1 cellular context compared by ENCODE assay signal in the genomic region with DNA sequence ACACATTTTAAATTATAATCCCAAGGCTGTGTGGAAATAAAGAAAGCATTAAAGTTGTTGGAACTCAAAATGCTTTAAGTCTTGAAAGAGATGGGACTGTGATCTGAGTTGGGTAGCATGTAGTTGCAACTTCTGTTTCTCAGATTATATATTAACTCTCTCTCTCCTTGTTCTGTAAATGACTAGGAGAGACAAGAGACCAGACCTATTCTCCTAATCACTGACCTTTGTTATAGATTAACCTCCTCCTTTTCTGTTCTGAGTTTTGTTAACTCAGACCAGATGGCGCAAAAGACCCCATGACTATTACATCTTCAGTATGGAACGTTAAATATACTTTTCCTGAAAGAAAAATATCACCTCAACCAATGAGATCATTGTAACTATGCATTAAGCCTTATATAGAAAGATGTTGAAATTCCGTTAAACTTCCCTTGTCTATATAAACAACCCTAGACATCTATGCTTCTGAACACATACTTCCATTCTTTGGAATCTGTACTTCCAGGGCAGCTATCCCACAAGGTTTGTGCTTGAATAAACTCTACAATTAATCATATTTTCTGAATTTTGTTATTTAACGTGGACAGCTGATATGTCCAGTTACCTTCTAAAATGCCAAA.
TF ChIP-seq lines count a peak whose summit lies in the region.

No MANE protein-coding gene starts in this region.

TF ChIP-seq in HepG2, 621 proteins besides CTCF, POLR2A, EP300 and RAD21 (continued from another document and continues in another):
- TF ChIP-seq, protein P1, sequence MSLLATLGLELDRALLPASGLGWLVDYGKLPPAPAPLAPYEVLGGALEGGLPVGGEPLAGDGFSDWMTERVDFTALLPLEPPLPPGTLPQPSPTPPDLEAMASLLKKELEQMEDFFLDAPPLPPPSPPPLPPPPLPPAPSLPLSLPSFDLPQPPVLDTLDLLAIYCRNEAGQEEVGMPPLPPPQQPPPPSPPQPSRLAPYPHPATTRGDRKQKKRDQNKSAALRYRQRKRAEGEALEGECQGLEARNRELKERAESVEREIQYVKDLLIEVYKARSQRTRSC (CRISPR knock-in tag; IDR thresholded peaks at IDR 0.05; ENCODE audit: low read depth) = no peak
- TF ChIP-seq POLR2AphosphoS5 (IDR thresholded peaks at IDR 0.05; ENCODE audit: low read depth, low read length) (peak; percentile 77; the same call in 1 of the 2 replicates), ZNF331 (CRISPR knock-in tag; IDR thresholded peaks at IDR 0.05) (peak; percentile 56; the same call in 1 of the 2 replicates), TGIF2 (CRISPR knock-in tag; IDR thresholded peaks at IDR 0.05) (no peak), ZMYM4 (CRISPR knock-in tag; IDR thresholded peaks at IDR 0.05) (peak; percentile 94), NCOA1 (CRISPR knock-in tag; IDR thresholded peaks at IDR 0.05) (no peak), ZNF124 (CRISPR knock-in tag; IDR thresholded peaks at IDR 0.05) (peak; percentile 63), ELF3 (CRISPR knock-in tag; IDR thresholded peaks at IDR 0.05) (peak; percentile 85), TCF7 (IDR thresholded peaks at IDR 0.05; ENCODE audit: low read depth) (peak; percentile 81), ZNF816 (CRISPR knock-in tag; IDR thresholded peaks at IDR 0.05; ENCODE audit: borderline replicate concordance) (peak; percentile 77; the same call in 1 of the 2 replicates), ZNF234 (CRISPR knock-in tag; conservative IDR thresholded peaks at IDR 0.05) (no peak), ZNF841 (CRISPR knock-in tag; IDR thresholded peaks at IDR 0.05; ENCODE audit: borderline replicate concordance) (no peak), FOXO1 (CRISPR knock-in tag; IDR thresholded peaks at IDR 0.05) (peak; percentile 12; the same call in 1 of the 2 replicates), ZNF207 (IDR thresholded peaks at IDR 0.05; ENCODE audit: borderline replicate concordance) (no peak), ZFX (CRISPR knock-in tag; IDR thresholded peaks at IDR 0.05; ENCODE audit: low read depth) (no peak), SAFB2 (CRISPR knock-in tag; IDR thresholded peaks at IDR 0.05; ENCODE audit: borderline replicate concordance, low read depth) (no peak; the same call in 1 of the 2 replicates), ZNF672 (CRISPR knock-in tag; IDR thresholded peaks at IDR 0.05) (no peak), ZNF251 (CRISPR knock-in tag; IDR thresholded peaks at IDR 0.05) (no peak), RFXAP (CRISPR knock-in tag; IDR thresholded peaks at IDR 0.05; ENCODE audit: borderline replicate concordance) (peak; percentile 97; the same call in 1 of the 2 replicates)
- TF ChIP-seq, protein P2, sequence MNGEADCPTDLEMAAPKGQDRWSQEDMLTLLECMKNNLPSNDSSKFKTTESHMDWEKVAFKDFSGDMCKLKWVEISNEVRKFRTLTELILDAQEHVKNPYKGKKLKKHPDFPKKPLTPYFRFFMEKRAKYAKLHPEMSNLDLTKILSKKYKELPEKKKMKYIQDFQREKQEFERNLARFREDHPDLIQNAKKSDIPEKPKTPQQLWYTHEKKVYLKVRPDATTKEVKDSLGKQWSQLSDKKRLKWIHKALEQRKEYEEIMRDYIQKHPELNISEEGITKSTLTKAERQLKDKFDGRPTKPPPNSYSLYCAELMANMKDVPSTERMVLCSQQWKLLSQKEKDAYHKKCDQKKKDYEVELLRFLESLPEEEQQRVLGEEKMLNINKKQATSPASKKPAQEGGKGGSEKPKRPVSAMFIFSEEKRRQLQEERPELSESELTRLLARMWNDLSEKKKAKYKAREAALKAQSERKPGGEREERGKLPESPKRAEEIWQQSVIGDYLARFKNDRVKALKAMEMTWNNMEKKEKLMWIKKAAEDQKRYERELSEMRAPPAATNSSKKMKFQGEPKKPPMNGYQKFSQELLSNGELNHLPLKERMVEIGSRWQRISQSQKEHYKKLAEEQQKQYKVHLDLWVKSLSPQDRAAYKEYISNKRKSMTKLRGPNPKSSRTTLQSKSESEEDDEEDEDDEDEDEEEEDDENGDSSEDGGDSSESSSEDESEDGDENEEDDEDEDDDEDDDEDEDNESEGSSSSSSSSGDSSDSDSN (CRISPR knock-in tag; IDR thresholded peaks at IDR 0.05) = no peak
- TF ChIP-seq, protein P3, sequence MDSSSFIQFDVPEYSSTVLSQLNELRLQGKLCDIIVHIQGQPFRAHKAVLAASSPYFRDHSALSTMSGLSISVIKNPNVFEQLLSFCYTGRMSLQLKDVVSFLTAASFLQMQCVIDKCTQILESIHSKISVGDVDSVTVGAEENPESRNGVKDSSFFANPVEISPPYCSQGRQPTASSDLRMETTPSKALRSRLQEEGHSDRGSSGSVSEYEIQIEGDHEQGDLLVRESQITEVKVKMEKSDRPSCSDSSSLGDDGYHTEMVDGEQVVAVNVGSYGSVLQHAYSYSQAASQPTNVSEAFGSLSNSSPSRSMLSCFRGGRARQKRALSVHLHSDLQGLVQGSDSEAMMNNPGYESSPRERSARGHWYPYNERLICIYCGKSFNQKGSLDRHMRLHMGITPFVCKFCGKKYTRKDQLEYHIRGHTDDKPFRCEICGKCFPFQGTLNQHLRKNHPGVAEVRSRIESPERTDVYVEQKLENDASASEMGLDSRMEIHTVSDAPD (CRISPR knock-in tag; IDR thresholded peaks at IDR 0.05) = no peak
- TF ChIP-seq, protein P4, sequence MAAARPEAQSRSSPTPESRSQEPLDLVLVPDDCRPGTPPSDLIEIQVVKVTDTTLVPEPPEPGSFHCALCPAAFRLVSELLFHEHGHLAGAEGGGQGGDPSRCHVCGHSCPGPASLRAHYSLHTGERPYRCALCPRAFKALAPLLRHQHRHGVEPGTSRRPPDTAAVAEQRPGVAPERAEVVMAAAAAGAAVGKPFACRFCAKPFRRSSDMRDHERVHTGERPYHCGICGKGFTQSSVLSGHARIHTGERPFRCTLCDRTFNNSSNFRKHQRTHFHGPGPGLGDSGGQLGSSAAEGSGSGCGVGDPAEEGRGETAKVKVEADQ (CRISPR knock-in tag; IDR thresholded peaks at IDR 0.05; ENCODE audit: borderline replicate concordance) = no peak
- TF ChIP-seq, protein P5, sequence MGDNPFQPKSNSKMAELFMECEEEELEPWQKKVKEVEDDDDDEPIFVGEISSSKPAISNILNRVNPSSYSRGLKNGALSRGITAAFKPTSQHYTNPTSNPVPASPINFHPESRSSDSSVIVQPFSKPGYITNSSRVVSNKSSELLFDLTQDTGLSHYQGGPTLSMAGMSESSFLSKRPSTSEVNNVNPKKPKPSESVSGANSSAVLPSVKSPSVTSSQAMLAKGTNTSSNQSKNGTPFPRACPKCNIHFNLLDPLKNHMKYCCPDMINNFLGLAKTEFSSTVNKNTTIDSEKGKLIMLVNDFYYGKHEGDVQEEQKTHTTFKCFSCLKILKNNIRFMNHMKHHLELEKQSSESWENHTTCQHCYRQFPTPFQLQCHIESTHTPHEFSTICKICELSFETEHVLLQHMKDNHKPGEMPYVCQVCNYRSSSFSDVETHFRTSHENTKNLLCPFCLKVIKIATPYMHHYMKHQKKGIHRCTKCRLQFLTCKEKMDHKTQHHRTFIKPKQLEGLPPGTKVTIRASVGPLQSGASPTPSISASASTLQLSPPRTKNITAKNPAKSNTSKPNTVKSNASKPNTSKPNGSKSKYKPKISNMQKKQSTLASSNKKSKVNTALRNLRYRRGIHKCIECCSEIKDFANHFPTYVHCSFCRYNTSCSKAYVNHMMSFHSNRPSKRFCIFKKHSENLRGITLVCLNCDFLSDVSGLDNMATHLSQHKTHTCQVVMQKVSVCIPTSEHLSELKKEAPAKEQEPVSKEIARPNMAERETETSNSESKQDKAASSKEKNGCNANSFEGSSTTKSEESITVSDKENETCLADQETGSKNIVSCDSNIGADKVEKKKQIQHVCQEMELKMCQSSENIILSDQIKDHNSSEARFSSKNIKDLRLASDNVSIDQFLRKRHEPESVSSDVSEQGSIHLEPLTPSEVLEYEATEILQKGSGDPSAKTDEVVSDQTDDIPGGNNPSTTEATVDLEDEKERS (CRISPR knock-in tag; IDR thresholded peaks at IDR 0.05) = peak; percentile 66; the same call in 1 of the 2 replicates
- TF ChIP-seq, protein P6, sequence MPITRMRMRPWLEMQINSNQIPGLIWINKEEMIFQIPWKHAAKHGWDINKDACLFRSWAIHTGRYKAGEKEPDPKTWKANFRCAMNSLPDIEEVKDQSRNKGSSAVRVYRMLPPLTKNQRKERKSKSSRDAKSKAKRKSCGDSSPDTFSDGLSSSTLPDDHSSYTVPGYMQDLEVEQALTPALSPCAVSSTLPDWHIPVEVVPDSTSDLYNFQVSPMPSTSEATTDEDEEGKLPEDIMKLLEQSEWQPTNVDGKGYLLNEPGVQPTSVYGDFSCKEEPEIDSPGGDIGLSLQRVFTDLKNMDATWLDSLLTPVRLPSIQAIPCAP (CRISPR knock-in tag; IDR thresholded peaks at IDR 0.05; ENCODE audit: low read depth) = no peak
- TF ChIP-seq, protein P7, sequence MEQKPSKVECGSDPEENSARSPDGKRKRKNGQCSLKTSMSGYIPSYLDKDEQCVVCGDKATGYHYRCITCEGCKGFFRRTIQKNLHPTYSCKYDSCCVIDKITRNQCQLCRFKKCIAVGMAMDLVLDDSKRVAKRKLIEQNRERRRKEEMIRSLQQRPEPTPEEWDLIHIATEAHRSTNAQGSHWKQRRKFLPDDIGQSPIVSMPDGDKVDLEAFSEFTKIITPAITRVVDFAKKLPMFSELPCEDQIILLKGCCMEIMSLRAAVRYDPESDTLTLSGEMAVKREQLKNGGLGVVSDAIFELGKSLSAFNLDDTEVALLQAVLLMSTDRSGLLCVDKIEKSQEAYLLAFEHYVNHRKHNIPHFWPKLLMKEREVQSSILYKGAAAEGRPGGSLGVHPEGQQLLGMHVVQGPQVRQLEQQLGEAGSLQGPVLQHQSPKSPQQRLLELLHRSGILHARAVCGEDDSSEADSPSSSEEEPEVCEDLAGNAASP (CRISPR knock-in tag; IDR thresholded peaks at IDR 0.05; ENCODE audit: borderline replicate concordance) = peak; percentile 57; the same call in 1 of the 2 replicates
- TF ChIP-seq, protein P8, sequence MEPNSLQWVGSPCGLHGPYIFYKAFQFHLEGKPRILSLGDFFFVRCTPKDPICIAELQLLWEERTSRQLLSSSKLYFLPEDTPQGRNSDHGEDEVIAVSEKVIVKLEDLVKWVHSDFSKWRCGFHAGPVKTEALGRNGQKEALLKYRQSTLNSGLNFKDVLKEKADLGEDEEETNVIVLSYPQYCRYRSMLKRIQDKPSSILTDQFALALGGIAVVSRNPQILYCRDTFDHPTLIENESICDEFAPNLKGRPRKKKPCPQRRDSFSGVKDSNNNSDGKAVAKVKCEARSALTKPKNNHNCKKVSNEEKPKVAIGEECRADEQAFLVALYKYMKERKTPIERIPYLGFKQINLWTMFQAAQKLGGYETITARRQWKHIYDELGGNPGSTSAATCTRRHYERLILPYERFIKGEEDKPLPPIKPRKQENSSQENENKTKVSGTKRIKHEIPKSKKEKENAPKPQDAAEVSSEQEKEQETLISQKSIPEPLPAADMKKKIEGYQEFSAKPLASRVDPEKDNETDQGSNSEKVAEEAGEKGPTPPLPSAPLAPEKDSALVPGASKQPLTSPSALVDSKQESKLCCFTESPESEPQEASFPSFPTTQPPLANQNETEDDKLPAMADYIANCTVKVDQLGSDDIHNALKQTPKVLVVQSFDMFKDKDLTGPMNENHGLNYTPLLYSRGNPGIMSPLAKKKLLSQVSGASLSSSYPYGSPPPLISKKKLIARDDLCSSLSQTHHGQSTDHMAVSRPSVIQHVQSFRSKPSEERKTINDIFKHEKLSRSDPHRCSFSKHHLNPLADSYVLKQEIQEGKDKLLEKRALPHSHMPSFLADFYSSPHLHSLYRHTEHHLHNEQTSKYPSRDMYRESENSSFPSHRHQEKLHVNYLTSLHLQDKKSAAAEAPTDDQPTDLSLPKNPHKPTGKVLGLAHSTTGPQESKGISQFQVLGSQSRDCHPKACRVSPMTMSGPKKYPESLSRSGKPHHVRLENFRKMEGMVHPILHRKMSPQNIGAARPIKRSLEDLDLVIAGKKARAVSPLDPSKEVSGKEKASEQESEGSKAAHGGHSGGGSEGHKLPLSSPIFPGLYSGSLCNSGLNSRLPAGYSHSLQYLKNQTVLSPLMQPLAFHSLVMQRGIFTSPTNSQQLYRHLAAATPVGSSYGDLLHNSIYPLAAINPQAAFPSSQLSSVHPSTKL (CRISPR knock-in tag; IDR thresholded peaks at IDR 0.05) = peak; percentile 93
- TF ChIP-seq, protein P9, sequence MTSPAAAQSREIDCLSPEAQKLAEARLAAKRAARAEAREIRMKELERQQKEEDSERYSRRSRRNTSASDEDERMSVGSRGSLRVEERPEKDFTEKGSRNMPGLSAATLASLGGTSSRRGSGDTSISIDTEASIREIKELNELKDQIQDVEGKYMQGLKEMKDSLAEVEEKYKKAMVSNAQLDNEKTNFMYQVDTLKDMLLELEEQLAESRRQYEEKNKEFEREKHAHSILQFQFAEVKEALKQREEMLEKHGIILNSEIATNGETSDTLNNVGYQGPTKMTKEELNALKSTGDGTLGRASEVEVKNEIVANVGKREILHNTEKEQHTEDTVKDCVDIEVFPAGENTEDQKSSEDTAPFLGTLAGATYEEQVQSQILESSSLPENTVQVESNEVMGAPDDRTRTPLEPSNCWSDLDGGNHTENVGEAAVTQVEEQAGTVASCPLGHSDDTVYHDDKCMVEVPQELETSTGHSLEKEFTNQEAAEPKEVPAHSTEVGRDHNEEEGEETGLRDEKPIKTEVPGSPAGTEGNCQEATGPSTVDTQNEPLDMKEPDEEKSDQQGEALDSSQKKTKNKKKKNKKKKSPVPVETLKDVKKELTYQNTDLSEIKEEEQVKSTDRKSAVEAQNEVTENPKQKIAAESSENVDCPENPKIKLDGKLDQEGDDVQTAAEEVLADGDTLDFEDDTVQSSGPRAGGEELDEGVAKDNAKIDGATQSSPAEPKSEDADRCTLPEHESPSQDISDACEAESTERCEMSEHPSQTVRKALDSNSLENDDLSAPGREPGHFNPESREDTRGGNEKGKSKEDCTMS (CRISPR knock-in tag; conservative IDR thresholded peaks at IDR 0.05) = no peak
